4 cellular contexts compared by ENCODE assay signal in the genomic region with DNA sequence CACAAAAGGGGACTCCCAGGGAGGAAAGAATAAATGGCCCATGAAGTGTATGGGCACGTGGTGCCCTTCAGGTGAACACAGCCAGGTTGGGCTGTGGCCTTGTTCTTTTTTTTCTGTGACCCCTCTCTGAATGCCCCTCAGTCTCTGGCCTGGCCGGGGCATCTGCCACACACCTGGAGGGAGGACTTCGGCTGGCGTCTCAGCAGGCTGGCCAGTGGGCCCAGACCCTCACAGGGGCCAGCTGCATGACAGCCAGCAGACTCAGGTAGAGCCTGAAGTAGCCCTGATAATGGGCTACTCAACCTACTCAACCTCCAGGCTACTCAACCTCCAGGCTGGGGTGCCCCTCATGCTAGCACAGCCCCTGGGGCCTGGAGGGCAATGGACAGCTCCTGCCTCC. TPM values are rescaled to one million over a fixed set of nuclear protein-coding genes. Genes with fewer than 3 reads are reported as not detected.
"Had no signal": no experiment of that assay in that cellular context is flagged by ENCODE, and none has a peak within 500 bp of the region (broad histone marks: within the 10 kb centered on the region; RNA-seq: fewer than 3 reads in every experiment).

No MANE protein-coding gene starts in this region.

- H3K4me3 ChIP-seq: GM23338 had no signal

- DNase-seq: H9, HCEC 1CT, IMR-90 had no signal

- H3K9me3 Mint-ChIP-seq: GM23338, H9 had no signal

- H3K4me3 Mint-ChIP-seq: GM23338, H9 had no signal

- ATAC-seq: GM23338 had no signal

- H3K27ac Mint-ChIP-seq: GM23338, H9 had no signal

RNA-seq across cellular contexts. Expression of gene CAMK2B, which starts 9.8 kb away (rescaled TPM):
- total RNA-seq: GM23338 had no signal
